Comparison of ENCODE assay signal across 12 cellular contexts in genomic region chr1:24961961-24962861, GRCh38. TPM values are rescaled to one million over a fixed set of nuclear protein-coding genes. Genes with fewer than 3 reads are reported as not detected.
DNase-seq lines count a peak whose midpoint lies in the region; ATAC-seq and TF ChIP-seq lines count a peak whose summit lies in the region.
"Had no signal": no experiment of that assay in that cellular context is flagged by ENCODE, and none has a peak within 500 bp of the region (broad histone marks: within the 10 kb centered on the region; RNA-seq: fewer than 3 reads in every experiment).

No MANE protein-coding gene starts in this region.

- H4K20me1 ChIP-seq in H9 (ENCODE audit: control insufficient read depth, insufficient read depth, insufficient read length) = no peaks in the 10 kb centered on the region

- no peak overlapping the region for H2BK120ac ChIP-seq in H9 (ENCODE audit: low read depth, low read length, poor library complexity, severe bottlenecking)

- no peak overlapping the region for H3K56ac ChIP-seq in H9 (ENCODE audit: insufficient read length, low read depth, low read length)

- H2BK15ac ChIP-seq in H9 (ENCODE audit: low read depth, low read length) = no peak overlapping the region

- no peaks in the 10 kb centered on the region for H3K23me2 ChIP-seq in H9 (ENCODE audit: insufficient read length, low read depth, low read length, poor library complexity, severe bottlenecking)

- H2BK12ac ChIP-seq in H9 (ENCODE audit: insufficient read length, low read depth, low read length) = no peak overlapping the region

- peak overlapping the region; percentile 99 for H3K27ac Mint-ChIP-seq in T-helper 1 cell treated with Interleukin-12 subunit alpha and Interleukin-12 subunit beta and Interleukin-4 antibody, amounts not matched to agents 30 μg/mL and 1 μg/mL, for 36 hours
- no peak overlapping the region for H3K27ac Mint-ChIP-seq in H9
- H3K27ac Mint-ChIP-seq in activated naive CD8-positive, alpha-beta T cell = peak overlapping the region; percentile 97

- no peaks in the 10 kb centered on the region for H3K27me3 ChIP-seq in H9 (ENCODE audit: insufficient read depth, low read length)
- H3K27me3 ChIP-seq: transverse colon had no signal

- H3K18ac ChIP-seq in H9 (ENCODE audit: insufficient read length, low read depth, low read length) = no peak overlapping the region

- no peak for DNase-seq in T-helper 1 cell
- no peak for DNase-seq in H9
- DNase-seq in posterior vena cava (ENCODE audit: low spot score) = peak; percentile 65
- no peak for DNase-seq in anterior cingulate cortex (lab: John Stamatoyannopoulos, UW)
- no peak for DNase-seq in DMS114 treated with DMSO at 0.1 percent for 48 hours (lab: John Stamatoyannopoulos, UW; ENCODE audit: unreplicated experiment)
- DNase-seq: Kasumi-1, NCI-H2081 treated with DMSO at 0.1 percent for 48 hours, transverse colon had no signal

- no peaks in the 10 kb centered on the region for H3K27me3 Mint-ChIP-seq in T-helper 1 cell treated with Interleukin-12 subunit alpha and Interleukin-12 subunit beta and Interleukin-4 antibody, amounts not matched to agents 30 μg/mL and 1 μg/mL, for 36 hours (ENCODE audit: low read depth)
- H3K27me3 Mint-ChIP-seq in H9 (ENCODE audit: low read depth) = peaks cover 5% of the 10 kb centered on the region
- H3K27me3 Mint-ChIP-seq in activated naive CD8-positive, alpha-beta T cell = no peaks in the 10 kb centered on the region

- H3K9me3 ChIP-seq in H9 (ENCODE audit: control insufficient read depth, low read depth, low read length) = no peaks in the 10 kb centered on the region
- H3K9me3 ChIP-seq: transverse colon had no signal

- peaks cover 80% of the 10 kb centered on the region for H3K4me1 Mint-ChIP-seq in T-helper 1 cell treated with Interleukin-12 subunit alpha and Interleukin-12 subunit beta and Interleukin-4 antibody, amounts not matched to agents 30 μg/mL and 1 μg/mL, for 36 hours (ENCODE audit: low read depth)
- peaks cover 0 to 5% of the 10 kb centered on the region in 2 experiments; a peak in 2 of 4 replicates for H3K4me1 Mint-ChIP-seq in H9
- H3K4me1 Mint-ChIP-seq in activated naive CD8-positive, alpha-beta T cell (ENCODE audit: low read depth) = peaks cover 76% of the 10 kb centered on the region

- peaks cover 51% of the 10 kb centered on the region for H3K36me3 Mint-ChIP-seq in T-helper 1 cell treated with Interleukin-12 subunit alpha and Interleukin-12 subunit beta and Interleukin-4 antibody, amounts not matched to agents 30 μg/mL and 1 μg/mL, for 36 hours (ENCODE audit: low read depth)
- no peaks in the 10 kb centered on the region for H3K36me3 Mint-ChIP-seq in H9 (ENCODE audit: insufficient read depth in 1 of 3, low read depth in 3 of 3)
- H3K36me3 Mint-ChIP-seq in activated naive CD8-positive, alpha-beta T cell = peaks cover 11% of the 10 kb centered on the region

- intact Hi-C loops in posterior vena cava (cut with DNase I) = no loop called here

- H4K91ac ChIP-seq in H9 (ENCODE audit: insufficient read length, low read depth, low read length) = no peak overlapping the region

- no peak overlapping the region for H2BK20ac ChIP-seq in H9 (ENCODE audit: low read depth, low read length, poor library complexity, severe bottlenecking)

- no peaks in the 10 kb centered on the region for H3K79me2 ChIP-seq in H9 (ENCODE audit: insufficient read depth, low read length)

- peak; percentile 67 for TF ChIP-seq CTCF in H9 (conservative IDR thresholded peaks at IDR 0.05)

- no peak overlapping the region for H3K4me2 ChIP-seq in H9 (ENCODE audit: insufficient read depth, insufficient read length, low read length)

- no peak overlapping the region for H3K14ac ChIP-seq in H9 (ENCODE audit: insufficient read depth, low read length)

- no peak overlapping the region for H2AK5ac ChIP-seq in H9 (ENCODE audit: insufficient read length, low read length)

- no peak overlapping the region for H4K8ac ChIP-seq in H9 (replicated peaks; ENCODE audit: insufficient read length, low read depth, low read length)

- no peak for ATAC-seq in GM19023 (IDR thresholded peaks at IDR 0.05; ENCODE audit: unreplicated experiment)

- H3K4me1 ChIP-seq in H9 (ENCODE audit: insufficient read depth, low read length) = no peaks in the 10 kb centered on the region
- H3K4me1 ChIP-seq: transverse colon had no signal

- H3K79me1 ChIP-seq in H9 (ENCODE audit: insufficient read depth, low read depth, low read length, poor library complexity, severe bottlenecking) = no peaks in the 10 kb centered on the region

- no peak overlapping the region for H3K9ac ChIP-seq in H9 (ENCODE audit: extremely low read depth, insufficient read length, low read length)

- no peak overlapping the region for H2AFZ ChIP-seq in H9 (ENCODE audit: low read length)

- H3K23ac ChIP-seq in H9 (ENCODE audit: insufficient read length, low read depth, low read length) = no peak overlapping the region

- H4K5ac ChIP-seq in H9 (ENCODE audit: insufficient read length, low read depth, low read length) = no peak overlapping the region

- H3T11ph ChIP-seq in H9 (ENCODE audit: low read length) = no peak overlapping the region

- WGBS in H9 (ENCODE audit: extremely low coverage, insufficient read length, low lambda C conversion rate) = no CpG with 5 or more reads among the region's 26 CpGs

- no peak overlapping the region for H3K27ac ChIP-seq in H9 (ENCODE audit: insufficient read length, low read depth, low read length)
- H3K27ac ChIP-seq: 22Rv1 had no signal

- H3K4me3 Mint-ChIP-seq in T-helper 1 cell treated with Interleukin-12 subunit alpha and Interleukin-12 subunit beta and Interleukin-4 antibody, amounts not matched to agents 30 μg/mL and 1 μg/mL, for 36 hours = peak overlapping the region; percentile 90
- no peak overlapping the region for H3K4me3 Mint-ChIP-seq in H9
- H3K4me3 Mint-ChIP-seq in activated naive CD8-positive, alpha-beta T cell = peak overlapping the region; percentile 94

- no peak overlapping the region for H3K4ac ChIP-seq in H9 (ENCODE audit: low read depth, low read length)

- H3K9me3 Mint-ChIP-seq in T-helper 1 cell treated with Interleukin-12 subunit alpha and Interleukin-12 subunit beta and Interleukin-4 antibody, amounts not matched to agents 30 μg/mL and 1 μg/mL, for 36 hours = no peaks in the 10 kb centered on the region
- H3K9me3 Mint-ChIP-seq in H9 = no peaks in the 10 kb centered on the region
- H3K9me3 Mint-ChIP-seq in activated naive CD8-positive, alpha-beta T cell (ENCODE audit: low read depth) = no peaks in the 10 kb centered on the region

- no peak overlapping the region for H2BK5ac ChIP-seq in H9 (ENCODE audit: insufficient read length, low read length)

RNA-seq across cellular contexts. Expression of gene RUNX3, which starts 32.1 kb away (rescaled TPM):
- total RNA-seq in H9 (2021) = 0.33 and 0.35 TPM in 2 replicates
- 1 to 10 TPM; 5.0 to 8.9 TPM for total RNA-seq in posterior vena cava

Comparison
In these comparisons a context has a peak if more than half of its experiments do, and no peak if none do; other contexts are left out.
1. H3K27ac Mint-ChIP-seq: peak in T-helper 1 cell treated with Interleukin-12 subunit alpha and Interleukin-12 subunit beta and Interleukin-4 antibody, amounts not matched to agents 30 μg/mL and 1 μg/mL, for 36 hours (single experiment) and activated naive CD8-positive, alpha-beta T cell (single experiment); none in H9 (0 of 3).
2. H3K4me3 Mint-ChIP-seq: peak in T-helper 1 cell treated with Interleukin-12 subunit alpha and Interleukin-12 subunit beta and Interleukin-4 antibody, amounts not matched to agents 30 μg/mL and 1 μg/mL, for 36 hours (single experiment) and activated naive CD8-positive, alpha-beta T cell (single experiment); none in H9 (0 of 2).